Comparison of ENCODE assay signal across 29 cellular contexts in the genomic region with DNA sequence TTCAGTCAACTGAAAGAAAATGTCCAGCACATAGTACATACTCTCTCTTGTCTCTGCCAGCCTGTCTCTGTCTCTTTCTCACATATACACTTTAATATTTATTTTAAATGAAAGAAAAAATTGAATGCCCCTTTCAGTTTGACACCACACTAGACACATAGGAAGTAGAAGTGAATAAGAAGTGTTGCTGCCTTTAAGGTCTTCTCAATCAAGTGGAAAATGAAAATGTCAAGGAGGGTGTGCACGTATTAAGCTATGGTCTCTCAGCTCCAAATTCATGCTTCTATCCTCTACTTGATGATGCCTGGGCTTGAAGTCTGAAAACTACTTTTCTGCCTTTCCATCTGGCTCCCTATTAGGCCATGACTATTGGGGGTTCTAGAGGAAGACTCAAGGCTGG.
"Had no signal": no experiment of that assay in that cellular context is flagged by ENCODE, and none has a peak within 500 bp of the region (broad histone marks: within the 10 kb centered on the region; RNA-seq: fewer than 3 reads in every experiment).

No MANE protein-coding gene starts in this region.

- FAIRE-seq: colon, endometrium, islet of Langerhans, urothelium cell line had no signal

- H3K27me3 ChIP-seq: esophagus squamous epithelium, heart right ventricle, left lung, ovary, sigmoid colon, tibial nerve, upper lobe of left lung had no signal

- H3K9me3 ChIP-seq: esophagus squamous epithelium, left lung, ovary, psoas muscle, sigmoid colon, thoracic aorta, tibial nerve, upper lobe of left lung had no signal

- H3K4me3 Mint-ChIP-seq: effector memory CD8-positive, alpha-beta T cell; naive thymus-derived CD8-positive, alpha-beta T cell; nephron progenitor cell; stimulated activated effector memory CD8-positive, alpha-beta T cell treated with anti-CD3 and anti-CD28 coated beads, Interleukin-12 subunit alpha, Interleukin-12 subunit beta, amount 100 ng/mL, for 72 hours; stimulated activated naive CD8-positive, alpha-beta T cell treated with anti-CD3 and anti-CD28 coated beads, Interleukin-15, Interleukin-2, amounts not matched to agents 100 ng/mL and 50 ng/mL, for 24 hours had no signal

- H3K27me3 Mint-ChIP-seq: effector memory CD8-positive, alpha-beta T cell; stimulated activated naive CD8-positive, alpha-beta T cell treated with anti-CD3 and anti-CD28 coated beads, Interleukin-15, Interleukin-2, amounts not matched to agents 100 ng/mL and 50 ng/mL, for 24 hours had no signal

- ATAC-seq: effector memory CD8-positive, alpha-beta T cell; heart right ventricle; left lung; naive thymus-derived CD8-positive, alpha-beta T cell; psoas muscle; right cardiac atrium; stimulated activated effector memory CD8-positive, alpha-beta T cell treated with anti-CD3 and anti-CD28 coated beads, Interleukin-12 subunit alpha, Interleukin-12 subunit beta, amount 100 ng/mL, for 72 hours had no signal

- H3K4me1 Mint-ChIP-seq: stimulated activated effector memory CD8-positive, alpha-beta T cell treated with anti-CD3 and anti-CD28 coated beads, Interleukin-12 subunit alpha, Interleukin-12 subunit beta, amount 100 ng/mL, for 72 hours had no signal

- DNase-seq: effector memory CD8-positive, alpha-beta T cell; erythroblast; esophagus squamous epithelium; foreskin melanocyte; glutamatergic neuron; heart right ventricle; hippocampal formation; left cardiac atrium; left lung; midbrain; naive thymus-derived CD8-positive, alpha-beta T cell; nephron progenitor cell; occipital lobe; ovary; posterior cingulate gyrus; psoas muscle; right cardiac atrium; sigmoid colon; stimulated activated CD4-positive, alpha-beta T cell treated with anti-CD3 and anti-CD28 coated beads, Interleukin-2, amount 100 ng/mL, for 24 hours; stimulated activated CD4-positive, alpha-beta T cell treated with anti-CD3 and anti-CD28 coated beads, Interleukin-4, amount 100 ng/mL, for 24 hours; upper lobe of left lung had no signal

- H3K4me3 ChIP-seq: esophagus squamous epithelium, heart right ventricle, left lung, ovary, psoas muscle, sigmoid colon, thoracic aorta, tibial nerve, upper lobe of left lung had no signal

- H3K27ac Mint-ChIP-seq: effector memory CD8-positive, alpha-beta T cell; naive thymus-derived CD8-positive, alpha-beta T cell; stimulated activated effector memory CD8-positive, alpha-beta T cell treated with anti-CD3 and anti-CD28 coated beads, Interleukin-12 subunit alpha, Interleukin-12 subunit beta, amount 100 ng/mL, for 72 hours; stimulated activated naive CD8-positive, alpha-beta T cell treated with anti-CD3 and anti-CD28 coated beads, Interleukin-15, Interleukin-2, amounts not matched to agents 100 ng/mL and 50 ng/mL, for 24 hours had no signal

- H3K4me1 ChIP-seq: esophagus squamous epithelium, heart right ventricle, left lung, psoas muscle, sigmoid colon, tibial nerve, upper lobe of left lung had no signal

- H3K27ac ChIP-seq: esophagus squamous epithelium, heart right ventricle, left lung, ovary, psoas muscle, sigmoid colon, thoracic aorta, tibial nerve, upper lobe of left lung had no signal

- H3K36me3 Mint-ChIP-seq: naive thymus-derived CD8-positive, alpha-beta T cell; stimulated activated effector memory CD8-positive, alpha-beta T cell treated with anti-CD3 and anti-CD28 coated beads, Interleukin-12 subunit alpha, Interleukin-12 subunit beta, amount 100 ng/mL, for 72 hours had no signal

- H3K36me3 ChIP-seq: esophagus squamous epithelium, heart right ventricle, left lung, ovary, sigmoid colon, thoracic aorta, tibial nerve, upper lobe of left lung had no signal
